12 cellular contexts compared by ENCODE assay signal in the genomic region with DNA sequence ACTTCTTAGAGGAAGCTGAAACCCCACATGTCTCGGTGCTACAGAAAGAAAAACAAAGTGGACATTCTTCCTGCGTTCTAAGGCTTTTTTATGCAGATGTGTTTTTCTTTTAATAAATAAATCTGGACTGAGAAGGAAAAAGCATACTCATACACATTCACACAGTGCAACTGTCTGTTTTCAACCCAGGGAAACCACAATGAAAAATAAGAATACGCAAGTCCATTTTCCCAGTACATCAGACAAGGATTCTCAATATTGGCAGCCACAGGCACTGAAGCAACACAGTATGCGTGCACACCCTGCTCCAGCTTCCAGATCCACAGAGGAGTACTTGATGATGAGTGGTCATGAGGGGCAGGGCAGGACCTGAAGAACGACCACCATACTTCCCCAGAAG.
DNase-seq lines count a peak whose midpoint lies in the region; ATAC-seq and TF ChIP-seq lines count a peak whose summit lies in the region.
"Had no signal": no experiment of that assay in that cellular context is flagged by ENCODE, and none has a peak within 500 bp of the region (broad histone marks: within the 10 kb centered on the region; RNA-seq: fewer than 3 reads in every experiment).

No MANE protein-coding gene starts in this region.

- 0 out of 2 replicates have a peak overlapping the region, but pooled peaks have one; percentile 5 for H3K4me2 ChIP-seq in SK-N-SH
- H3K4me2 ChIP-seq in fibroblast of lung (ENCODE audit: extremely low read depth, insufficient read depth, low read length), result peak overlapping the region; percentile 18

- POLR2A ChIA-PET in SK-N-SH (lab: Yijun Ruan, JAX), result no interaction called here

- H3K9ac ChIP-seq in SK-N-SH, result no peak overlapping the region; the same call in 1 of the 2 replicates
- H3K9ac ChIP-seq in fibroblast of lung (ENCODE audit: insufficient read depth, low read length), result peak overlapping the region; percentile 29

- CTCF ChIA-PET in SK-N-SH (lab: Yijun Ruan, JAX), result interaction anchor here (1.1 kb wide), 1 partner anchor 343 kb away, joined by 3 read pairs; no protein-coding TSS in a partner anchor

- H4K20me1 ChIP-seq in SK-N-SH (ENCODE audit: insufficient read depth), result no peaks in the 10 kb centered on the region; the same call in 1 of the 2 replicates
- no peaks in the 10 kb centered on the region for H4K20me1 ChIP-seq in fibroblast of lung (ENCODE audit: control insufficient read depth, extremely low read depth, insufficient read depth, low read length)

- H3K4me3 ChIP-seq in SK-N-SH (ENCODE audit: low read depth in 2 of 2, low read length in 1 of 2), result no peak overlapping the region
- peak overlapping the region in 1 of 4 experiments; percentile 34 for H3K4me3 ChIP-seq in fibroblast of lung (replicated peaks in 1 of 4; ENCODE audit: control extremely low read depth in 1 of 4, insufficient read depth in 1 of 4, low read depth in 3 of 4, low read length in 4 of 4)

- H3K9me3 Mint-ChIP-seq in stimulated activated memory B cell treated with anti-CD40 and anti-IgM and Interleukin-4, amounts not matched to agents 10 μg/mL and 1 μg/mL and 100 μg/mL, for 72 hours, result no peaks in the 10 kb centered on the region
- H3K9me3 Mint-ChIP-seq: nephron progenitor cell had no signal

- H3K36me3 Mint-ChIP-seq in T-helper 17 cell (ENCODE audit: low read depth), result peaks cover 27% of the 10 kb centered on the region
- peaks cover 48% of the 10 kb centered on the region for H3K36me3 Mint-ChIP-seq in stimulated activated memory B cell treated with anti-CD40 and anti-IgM and Interleukin-4, amounts not matched to agents 10 μg/mL and 1 μg/mL and 100 μg/mL, for 72 hours

- no peaks in the 10 kb centered on the region for H3K27me3 ChIP-seq in SK-N-SH (ENCODE audit: insufficient read depth)
- H3K27me3 ChIP-seq in fibroblast of lung (ENCODE audit: control insufficient read depth, insufficient read depth, low read length), result no peaks in the 10 kb centered on the region
- H3K27me3 ChIP-seq: foreskin keratinocyte had no signal

- no peak for TF ChIP-seq EP300 in SK-N-SH (IDR thresholded peaks at IDR 0.05; ENCODE audit: borderline replicate concordance in 1 of 2, low read depth in 1 of 2, low read length in 1 of 2)

- H3K4me1 ChIP-seq in SK-N-SH (ENCODE audit: control insufficient read depth in 1 of 2, insufficient read depth in 2 of 2, low read depth in 1 of 2, low read length in 1 of 2) (peaks cover 47 to 75% of the 10 kb centered on the region in 2 experiments), fibroblast of lung (ENCODE audit: control insufficient read depth, extremely low read depth, insufficient read depth, low read length) (peaks cover 70% of the 10 kb centered on the region)

- no peaks in the 10 kb centered on the region for H3K9me2 ChIP-seq in SK-N-SH

- peaks cover 60% of the 10 kb centered on the region for H3F3A ChIP-seq in SK-N-SH (replicated peaks; ENCODE audit: insufficient read depth)

- peak overlapping the region; percentile 100 for H3K27ac Mint-ChIP-seq in T-helper 17 cell
- H3K27ac Mint-ChIP-seq in stimulated activated memory B cell treated with anti-CD40 and anti-IgM and Interleukin-4, amounts not matched to agents 10 μg/mL and 1 μg/mL and 100 μg/mL, for 72 hours, result peak overlapping the region; percentile 87

- TF ChIP-seq RAD21 in SK-N-SH (IDR thresholded peaks at IDR 0.05; ENCODE audit: low read length), result no peak

- ATAC-seq in SK-N-SH treated with all-trans-retinoic acid at 6 μM for 48 hours (no peak), T-helper 17 cell (no peak), GM19035 (IDR thresholded peaks at IDR 0.05; ENCODE audit: unreplicated experiment) (no peak), HG02885 (IDR thresholded peaks at IDR 0.05; ENCODE audit: poor library complexity, unreplicated experiment) (no peak), HG03342 (IDR thresholded peaks at IDR 0.05; ENCODE audit: unreplicated experiment) (no peak)
- ATAC-seq in stimulated activated memory B cell treated with anti-CD40 and anti-IgM and Interleukin-4, amounts not matched to agents 10 μg/mL and 1 μg/mL and 100 μg/mL, for 72 hours, result no peak
- ATAC-seq: foreskin keratinocyte had no signal

- no peak overlapping the region for H2AFZ ChIP-seq in SK-N-SH (ENCODE audit: low read depth)
- no peak overlapping the region for H2AFZ ChIP-seq in fibroblast of lung (ENCODE audit: low read length)

- H3K4me1 Mint-ChIP-seq in T-helper 17 cell, result peaks cover 89% of the 10 kb centered on the region
- peaks cover 97% of the 10 kb centered on the region for H3K4me1 Mint-ChIP-seq in stimulated activated memory B cell treated with anti-CD40 and anti-IgM and Interleukin-4, amounts not matched to agents 10 μg/mL and 1 μg/mL and 100 μg/mL, for 72 hours

- TF ChIP-seq CTCF in SK-N-SH (IDR thresholded peaks at IDR 0.05), result no peak
- no peak for TF ChIP-seq CTCF in fibroblast of lung (conservative IDR thresholded peaks at IDR 0.05 in 1 of 2, IDR thresholded peaks at IDR 0.05 in 1 of 2; ENCODE audit: low read depth in 1 of 2, low read length in 2 of 2)

- H3K79me2 ChIP-seq in SK-N-SH (ENCODE audit: insufficient read depth) (peaks cover 89% of the 10 kb centered on the region), fibroblast of lung (ENCODE audit: control insufficient read depth, insufficient read depth, low read length) (peaks cover 89% of the 10 kb centered on the region)

- H3K36me3 ChIP-seq in SK-N-SH (replicated peaks in 1 of 2; ENCODE audit: control insufficient read depth in 1 of 2, insufficient read depth in 2 of 2, low read length in 1 of 2) (peaks cover 0 to 1% of the 10 kb centered on the region in 2 experiments), fibroblast of lung (ENCODE audit: control insufficient read depth, insufficient read depth, low read length) (no peaks in the 10 kb centered on the region)

- H3K27ac ChIP-seq in SK-N-SH (ENCODE audit: low read depth in 2 of 2, low read length in 1 of 2) (peak overlapping the region in 1 of 2 experiments; percentile 100; a peak in 3 of 4 replicates), fibroblast of lung (ENCODE audit: insufficient read depth, low read length) (peak overlapping the region; percentile 92)
- H3K27ac ChIP-seq: 22Rv1, foreskin keratinocyte had no signal

- no peaks in the 10 kb centered on the region for H3K27me3 Mint-ChIP-seq in T-helper 17 cell
- H3K27me3 Mint-ChIP-seq in stimulated activated memory B cell treated with anti-CD40 and anti-IgM and Interleukin-4, amounts not matched to agents 10 μg/mL and 1 μg/mL and 100 μg/mL, for 72 hours, result no peaks in the 10 kb centered on the region

- DNase-seq in SK-N-SH (no peak), T-helper 17 cell (no peak), fibroblast of lung (ENCODE audit: low read depth in 2 of 2) (peak in 1 of 2 donors; percentile 59)
- DNase-seq: foreskin keratinocyte, NCI-H510A treated with DMSO at 0.1 percent for 48 hours, nephron progenitor cell had no signal

- WGBS in SK-N-SH (ENCODE audit: low lambda C conversion rate), result 93% methylated on average over 5 of the region's 5 CpGs

- H3K9me3 ChIP-seq in SK-N-SH (no peaks in the 10 kb centered on the region), T-helper 17 cell (ENCODE audit: control insufficient read depth, low read length, poor library complexity, severe bottlenecking) (no peaks in the 10 kb centered on the region), fibroblast of lung (ENCODE audit: control insufficient read depth, insufficient read depth, low read depth, low read length) (no peaks in the 10 kb centered on the region)

- H3K4me3 Mint-ChIP-seq in T-helper 17 cell, result peak overlapping the region; percentile 92
- H3K4me3 Mint-ChIP-seq in stimulated activated memory B cell treated with anti-CD40 and anti-IgM and Interleukin-4, amounts not matched to agents 10 μg/mL and 1 μg/mL and 100 μg/mL, for 72 hours, result no peak overlapping the region

TF ChIP-seq in SK-N-SH, 30 proteins besides CTCF, POLR2A, EP300 and RAD21 (continues in another document):
- TF ChIP-seq FOXM1 (IDR thresholded peaks at IDR 0.05; ENCODE audit: low read depth) (no peak), MEF2A (IDR thresholded peaks at IDR 0.05; ENCODE audit: borderline replicate concordance, low read depth) (no peak), YY1 (IDR thresholded peaks at IDR 0.05; ENCODE audit: low read depth) (no peak), POLR2AphosphoS5 (IDR thresholded peaks at IDR 0.05; ENCODE audit: low read depth, low read length) (no peak), RCOR1 (IDR thresholded peaks at IDR 0.05; ENCODE audit: low read length) (no peak)
- TF ChIP-seq, protein P1, sequence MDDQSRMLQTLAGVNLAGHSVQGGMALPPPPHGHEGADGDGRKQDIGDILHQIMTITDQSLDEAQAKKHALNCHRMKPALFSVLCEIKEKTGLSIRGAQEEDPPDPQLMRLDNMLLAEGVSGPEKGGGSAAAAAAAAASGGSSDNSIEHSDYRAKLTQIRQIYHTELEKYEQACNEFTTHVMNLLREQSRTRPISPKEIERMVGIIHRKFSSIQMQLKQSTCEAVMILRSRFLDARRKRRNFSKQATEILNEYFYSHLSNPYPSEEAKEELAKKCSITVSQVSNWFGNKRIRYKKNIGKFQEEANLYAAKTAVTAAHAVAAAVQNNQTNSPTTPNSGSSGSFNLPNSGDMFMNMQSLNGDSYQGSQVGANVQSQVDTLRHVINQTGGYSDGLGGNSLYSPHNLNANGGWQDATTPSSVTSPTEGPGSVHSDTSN (IDR thresholded peaks at IDR 0.05), result no peak

TF ChIP-seq in SK-N-SH treated with all-trans-retinoic acid at 6 μM for 48 hours, 23 proteins besides CTCF, POLR2A, EP300 and RAD21:
- TF ChIP-seq ZNF70 (CRISPR knock-in tag; IDR thresholded peaks at IDR 0.05), result no peak
